ENCODE assay signal across 1 cellular context in the genomic region with DNA sequence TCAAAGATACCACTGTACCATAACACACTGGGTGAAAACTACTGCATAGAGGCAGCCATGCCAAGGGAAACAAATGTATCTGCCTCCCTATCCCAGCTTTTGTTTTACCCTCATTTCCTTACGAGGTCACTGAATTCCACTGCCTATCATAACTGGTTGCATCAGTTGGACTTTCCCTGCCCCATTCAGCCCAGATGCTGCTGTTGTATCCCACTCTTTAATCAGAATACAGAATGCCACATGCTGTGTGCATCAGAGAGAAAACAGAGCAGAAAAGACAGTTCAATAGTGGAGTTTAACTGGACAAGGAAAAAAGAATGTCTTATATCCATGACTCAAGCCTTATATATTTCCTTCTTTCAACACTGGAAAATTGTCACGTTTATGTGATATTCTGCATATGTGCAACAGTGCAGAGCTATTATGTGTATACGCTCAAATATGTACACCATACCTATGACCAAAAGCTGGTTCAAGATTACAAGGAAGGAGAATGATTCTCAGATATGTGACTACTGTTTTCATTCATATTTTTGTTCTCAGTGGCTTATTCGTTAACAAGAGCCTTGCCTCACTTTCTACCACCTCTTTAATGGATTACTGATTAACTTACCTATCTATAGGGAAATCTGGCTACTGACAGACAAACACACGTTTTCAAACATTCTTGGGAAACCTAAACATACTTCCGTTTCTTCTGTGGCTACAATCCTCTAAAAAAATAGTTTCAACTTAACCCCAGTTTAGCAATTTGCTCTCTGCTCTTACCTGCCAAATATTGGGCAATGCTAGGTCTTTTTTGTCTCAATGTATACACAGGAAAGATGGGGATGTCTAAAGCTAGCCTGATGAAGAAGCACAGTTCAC.
A peak's percentile ranks its signal among the peaks of the same experiment; 100 is the strongest.
TF ChIP-seq lines count a peak whose summit lies in the region.

No MANE protein-coding gene starts in this region.

TF ChIP-seq in HepG2, 621 proteins besides CTCF, POLR2A, EP300 and RAD21 (continued from another document and continues in another):
- TF ChIP-seq, protein P1, sequence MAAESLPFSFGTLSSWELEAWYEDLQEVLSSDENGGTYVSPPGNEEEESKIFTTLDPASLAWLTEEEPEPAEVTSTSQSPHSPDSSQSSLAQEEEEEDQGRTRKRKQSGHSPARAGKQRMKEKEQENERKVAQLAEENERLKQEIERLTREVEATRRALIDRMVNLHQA (CRISPR knock-in tag; IDR thresholded peaks at IDR 0.05), result no peak
- TF ChIP-seq NFE2L1 (CRISPR knock-in tag; IDR thresholded peaks at IDR 0.05; ENCODE audit: borderline replicate concordance) (no peak), ZBTB20 (CRISPR knock-in tag; IDR thresholded peaks at IDR 0.05; ENCODE audit: borderline replicate concordance, low read depth) (peak; percentile 98; the same call in 1 of the 2 replicates), HMG20B (CRISPR knock-in tag; conservative IDR thresholded peaks at IDR 0.05) (0 out of 2 replicates have a peak, but pooled peaks have one; percentile 15), FOSL2 (CRISPR knock-in tag; IDR thresholded peaks at IDR 0.05) (peak; percentile 54), TOE1 (CRISPR knock-in tag; IDR thresholded peaks at IDR 0.05) (no peak), MXI1 (IDR thresholded peaks at IDR 0.05; ENCODE audit: borderline replicate concordance, low read depth, low read length) (0 out of 3 replicates have a peak, but pooled peaks have one; percentile 16), BCL6 (CRISPR knock-in tag; IDR thresholded peaks at IDR 0.05) (peak; percentile 92), ZNF747 (CRISPR knock-in tag; IDR thresholded peaks at IDR 0.05; ENCODE audit: borderline replicate concordance) (no peak), KDM2A (CRISPR knock-in tag; IDR thresholded peaks at IDR 0.05; ENCODE audit: borderline replicate concordance, low read depth) (no peak), FOXJ3 (CRISPR knock-in tag; IDR thresholded peaks at IDR 0.05; ENCODE audit: borderline replicate concordance) (peak; percentile 87; the same call in 1 of the 2 replicates), GABPA (IDR thresholded peaks at IDR 0.05; ENCODE audit: low read depth, low read length) (no peak), GABPA (CRISPR knock-in tag; IDR thresholded peaks at IDR 0.05; ENCODE audit: low read depth) (0 out of 2 replicates have a peak, but pooled peaks have one; percentile 46), TEAD3 (CRISPR knock-in tag; optimal IDR thresholded peaks at IDR 0.05; ENCODE audit: borderline replicate concordance) (peak; percentile 72), ARNTL (CRISPR knock-in tag; IDR thresholded peaks at IDR 0.05) (peak; percentile 82; the same call in 1 of the 2 replicates), MBD4 (IDR thresholded peaks at IDR 0.05; ENCODE audit: borderline replicate concordance, low read length) (peak; percentile 60; the same call in 1 of the 2 replicates), CC2D1A (CRISPR knock-in tag; IDR thresholded peaks at IDR 0.05) (no peak), ZNF614 (CRISPR knock-in tag; IDR thresholded peaks at IDR 0.05; ENCODE audit: borderline replicate concordance) (0 out of 2 replicates have a peak, but pooled peaks have one; percentile 48), MEF2D (CRISPR knock-in tag; IDR thresholded peaks at IDR 0.05) (peak; percentile 84; the same call in 1 of the 2 replicates), NCOA2 (CRISPR knock-in tag; IDR thresholded peaks at IDR 0.05) (peak; percentile 99), ZNF749 (CRISPR knock-in tag; IDR thresholded peaks at IDR 0.05; ENCODE audit: borderline replicate concordance) (no peak), POGZ (CRISPR knock-in tag; IDR thresholded peaks at IDR 0.05) (peak; percentile 84), ZNF335 (CRISPR knock-in tag; IDR thresholded peaks at IDR 0.05) (peak; percentile 87), ZNF550 (CRISPR knock-in tag; IDR thresholded peaks at IDR 0.05; ENCODE audit: borderline replicate concordance) (no peak), NFKBIZ (CRISPR knock-in tag; IDR thresholded peaks at IDR 0.05) (0 out of 2 replicates have a peak, but pooled peaks have one; percentile 58), HDAC2 (CRISPR knock-in tag; IDR thresholded peaks at IDR 0.05) (peak; percentile 91), ELF4 (CRISPR knock-in tag; IDR thresholded peaks at IDR 0.05; ENCODE audit: borderline replicate concordance) (no peak)
- TF ChIP-seq, protein P2, sequence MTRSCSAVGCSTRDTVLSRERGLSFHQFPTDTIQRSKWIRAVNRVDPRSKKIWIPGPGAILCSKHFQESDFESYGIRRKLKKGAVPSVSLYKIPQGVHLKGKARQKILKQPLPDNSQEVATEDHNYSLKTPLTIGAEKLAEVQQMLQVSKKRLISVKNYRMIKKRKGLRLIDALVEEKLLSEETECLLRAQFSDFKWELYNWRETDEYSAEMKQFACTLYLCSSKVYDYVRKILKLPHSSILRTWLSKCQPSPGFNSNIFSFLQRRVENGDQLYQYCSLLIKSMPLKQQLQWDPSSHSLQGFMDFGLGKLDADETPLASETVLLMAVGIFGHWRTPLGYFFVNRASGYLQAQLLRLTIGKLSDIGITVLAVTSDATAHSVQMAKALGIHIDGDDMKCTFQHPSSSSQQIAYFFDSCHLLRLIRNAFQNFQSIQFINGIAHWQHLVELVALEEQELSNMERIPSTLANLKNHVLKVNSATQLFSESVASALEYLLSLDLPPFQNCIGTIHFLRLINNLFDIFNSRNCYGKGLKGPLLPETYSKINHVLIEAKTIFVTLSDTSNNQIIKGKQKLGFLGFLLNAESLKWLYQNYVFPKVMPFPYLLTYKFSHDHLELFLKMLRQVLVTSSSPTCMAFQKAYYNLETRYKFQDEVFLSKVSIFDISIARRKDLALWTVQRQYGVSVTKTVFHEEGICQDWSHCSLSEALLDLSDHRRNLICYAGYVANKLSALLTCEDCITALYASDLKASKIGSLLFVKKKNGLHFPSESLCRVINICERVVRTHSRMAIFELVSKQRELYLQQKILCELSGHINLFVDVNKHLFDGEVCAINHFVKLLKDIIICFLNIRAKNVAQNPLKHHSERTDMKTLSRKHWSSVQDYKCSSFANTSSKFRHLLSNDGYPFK (CRISPR knock-in tag; IDR thresholded peaks at IDR 0.05; ENCODE audit: borderline replicate concordance), result no peak
- TF ChIP-seq, protein P3, sequence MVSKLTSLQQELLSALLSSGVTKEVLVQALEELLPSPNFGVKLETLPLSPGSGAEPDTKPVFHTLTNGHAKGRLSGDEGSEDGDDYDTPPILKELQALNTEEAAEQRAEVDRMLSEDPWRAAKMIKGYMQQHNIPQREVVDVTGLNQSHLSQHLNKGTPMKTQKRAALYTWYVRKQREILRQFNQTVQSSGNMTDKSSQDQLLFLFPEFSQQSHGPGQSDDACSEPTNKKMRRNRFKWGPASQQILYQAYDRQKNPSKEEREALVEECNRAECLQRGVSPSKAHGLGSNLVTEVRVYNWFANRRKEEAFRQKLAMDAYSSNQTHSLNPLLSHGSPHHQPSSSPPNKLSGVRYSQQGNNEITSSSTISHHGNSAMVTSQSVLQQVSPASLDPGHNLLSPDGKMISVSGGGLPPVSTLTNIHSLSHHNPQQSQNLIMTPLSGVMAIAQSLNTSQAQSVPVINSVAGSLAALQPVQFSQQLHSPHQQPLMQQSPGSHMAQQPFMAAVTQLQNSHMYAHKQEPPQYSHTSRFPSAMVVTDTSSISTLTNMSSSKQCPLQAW (CRISPR knock-in tag; IDR thresholded peaks at IDR 0.05), result peak; percentile 51; the same call in 1 of the 2 replicates
- TF ChIP-seq, protein P4, sequence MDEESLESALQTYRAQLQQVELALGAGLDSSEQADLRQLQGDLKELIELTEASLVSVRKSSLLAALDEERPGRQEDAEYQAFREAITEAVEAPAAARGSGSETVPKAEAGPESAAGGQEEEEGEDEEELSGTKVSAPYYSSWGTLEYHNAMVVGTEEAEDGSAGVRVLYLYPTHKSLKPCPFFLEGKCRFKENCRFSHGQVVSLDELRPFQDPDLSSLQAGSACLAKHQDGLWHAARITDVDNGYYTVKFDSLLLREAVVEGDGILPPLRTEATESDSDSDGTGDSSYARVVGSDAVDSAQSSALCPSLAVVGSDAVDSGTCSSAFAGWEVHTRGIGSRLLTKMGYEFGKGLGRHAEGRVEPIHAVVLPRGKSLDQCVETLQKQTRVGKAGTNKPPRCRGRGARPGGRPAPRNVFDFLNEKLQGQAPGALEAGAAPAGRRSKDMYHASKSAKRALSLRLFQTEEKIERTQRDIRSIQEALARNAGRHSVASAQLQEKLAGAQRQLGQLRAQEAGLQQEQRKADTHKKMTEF (CRISPR knock-in tag; IDR thresholded peaks at IDR 0.05), result peak; percentile 64
- TF ChIP-seq, protein P5, sequence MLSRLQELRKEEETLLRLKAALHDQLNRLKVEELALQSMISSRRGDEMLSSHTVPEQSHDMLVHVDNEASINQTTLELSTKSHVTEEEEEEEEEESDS (CRISPR knock-in tag; IDR thresholded peaks at IDR 0.05; ENCODE audit: borderline replicate concordance), result no peak
- TF ChIP-seq, protein P6, sequence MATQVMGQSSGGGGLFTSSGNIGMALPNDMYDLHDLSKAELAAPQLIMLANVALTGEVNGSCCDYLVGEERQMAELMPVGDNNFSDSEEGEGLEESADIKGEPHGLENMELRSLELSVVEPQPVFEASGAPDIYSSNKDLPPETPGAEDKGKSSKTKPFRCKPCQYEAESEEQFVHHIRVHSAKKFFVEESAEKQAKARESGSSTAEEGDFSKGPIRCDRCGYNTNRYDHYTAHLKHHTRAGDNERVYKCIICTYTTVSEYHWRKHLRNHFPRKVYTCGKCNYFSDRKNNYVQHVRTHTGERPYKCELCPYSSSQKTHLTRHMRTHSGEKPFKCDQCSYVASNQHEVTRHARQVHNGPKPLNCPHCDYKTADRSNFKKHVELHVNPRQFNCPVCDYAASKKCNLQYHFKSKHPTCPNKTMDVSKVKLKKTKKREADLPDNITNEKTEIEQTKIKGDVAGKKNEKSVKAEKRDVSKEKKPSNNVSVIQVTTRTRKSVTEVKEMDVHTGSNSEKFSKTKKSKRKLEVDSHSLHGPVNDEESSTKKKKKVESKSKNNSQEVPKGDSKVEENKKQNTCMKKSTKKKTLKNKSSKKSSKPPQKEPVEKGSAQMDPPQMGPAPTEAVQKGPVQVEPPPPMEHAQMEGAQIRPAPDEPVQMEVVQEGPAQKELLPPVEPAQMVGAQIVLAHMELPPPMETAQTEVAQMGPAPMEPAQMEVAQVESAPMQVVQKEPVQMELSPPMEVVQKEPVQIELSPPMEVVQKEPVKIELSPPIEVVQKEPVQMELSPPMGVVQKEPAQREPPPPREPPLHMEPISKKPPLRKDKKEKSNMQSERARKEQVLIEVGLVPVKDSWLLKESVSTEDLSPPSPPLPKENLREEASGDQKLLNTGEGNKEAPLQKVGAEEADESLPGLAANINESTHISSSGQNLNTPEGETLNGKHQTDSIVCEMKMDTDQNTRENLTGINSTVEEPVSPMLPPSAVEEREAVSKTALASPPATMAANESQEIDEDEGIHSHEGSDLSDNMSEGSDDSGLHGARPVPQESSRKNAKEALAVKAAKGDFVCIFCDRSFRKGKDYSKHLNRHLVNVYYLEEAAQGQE (IDR thresholded peaks at IDR 0.05; ENCODE audit: borderline replicate concordance in 1 of 2, low read depth in 1 of 2, low read length in 2 of 2), result peak in 1 of 2 experiments; percentile 60; a peak in 2 of 4 replicates
- TF ChIP-seq, protein P7, sequence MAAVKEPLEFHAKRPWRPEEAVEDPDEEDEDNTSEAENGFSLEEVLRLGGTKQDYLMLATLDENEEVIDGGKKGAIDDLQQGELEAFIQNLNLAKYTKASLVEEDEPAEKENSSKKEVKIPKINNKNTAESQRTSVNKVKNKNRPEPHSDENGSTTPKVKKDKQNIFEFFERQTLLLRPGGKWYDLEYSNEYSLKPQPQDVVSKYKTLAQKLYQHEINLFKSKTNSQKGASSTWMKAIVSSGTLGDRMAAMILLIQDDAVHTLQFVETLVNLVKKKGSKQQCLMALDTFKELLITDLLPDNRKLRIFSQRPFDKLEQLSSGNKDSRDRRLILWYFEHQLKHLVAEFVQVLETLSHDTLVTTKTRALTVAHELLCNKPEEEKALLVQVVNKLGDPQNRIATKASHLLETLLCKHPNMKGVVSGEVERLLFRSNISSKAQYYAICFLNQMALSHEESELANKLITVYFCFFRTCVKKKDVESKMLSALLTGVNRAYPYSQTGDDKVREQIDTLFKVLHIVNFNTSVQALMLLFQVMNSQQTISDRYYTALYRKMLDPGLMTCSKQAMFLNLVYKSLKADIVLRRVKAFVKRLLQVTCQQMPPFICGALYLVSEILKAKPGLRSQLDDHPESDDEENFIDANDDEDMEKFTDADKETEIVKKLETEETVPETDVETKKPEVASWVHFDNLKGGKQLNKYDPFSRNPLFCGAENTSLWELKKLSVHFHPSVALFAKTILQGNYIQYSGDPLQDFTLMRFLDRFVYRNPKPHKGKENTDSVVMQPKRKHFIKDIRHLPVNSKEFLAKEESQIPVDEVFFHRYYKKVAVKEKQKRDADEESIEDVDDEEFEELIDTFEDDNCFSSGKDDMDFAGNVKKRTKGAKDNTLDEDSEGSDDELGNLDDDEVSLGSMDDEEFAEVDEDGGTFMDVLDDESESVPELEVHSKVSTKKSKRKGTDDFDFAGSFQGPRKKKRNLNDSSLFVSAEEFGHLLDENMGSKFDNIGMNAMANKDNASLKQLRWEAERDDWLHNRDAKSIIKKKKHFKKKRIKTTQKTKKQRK (IDR thresholded peaks at IDR 0.05; ENCODE audit: low read length), result no peak
- TF ChIP-seq, protein P8, sequence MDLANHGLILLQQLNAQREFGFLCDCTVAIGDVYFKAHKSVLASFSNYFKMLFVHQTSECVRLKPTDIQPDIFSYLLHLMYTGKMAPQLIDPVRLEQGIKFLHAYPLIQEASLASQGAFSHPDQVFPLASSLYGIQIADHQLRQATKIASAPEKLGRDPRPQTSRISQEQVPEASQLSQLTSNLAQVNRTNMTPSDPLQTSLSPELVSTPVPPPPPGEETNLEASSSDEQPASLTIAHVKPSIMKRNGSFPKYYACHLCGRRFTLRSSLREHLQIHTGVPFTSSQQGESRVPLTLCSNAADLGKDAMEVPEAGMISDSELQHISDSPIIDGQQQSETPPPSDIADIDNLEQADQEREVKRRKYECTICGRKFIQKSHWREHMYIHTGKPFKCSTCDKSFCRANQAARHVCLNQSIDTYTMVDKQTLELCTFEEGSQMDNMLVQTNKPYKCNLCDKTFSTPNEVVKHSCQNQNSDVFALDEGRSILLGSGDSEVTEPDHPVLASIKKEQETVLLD (CRISPR knock-in tag; IDR thresholded peaks at IDR 0.05; ENCODE audit: low read depth), result no peak
- TF ChIP-seq, protein P9, sequence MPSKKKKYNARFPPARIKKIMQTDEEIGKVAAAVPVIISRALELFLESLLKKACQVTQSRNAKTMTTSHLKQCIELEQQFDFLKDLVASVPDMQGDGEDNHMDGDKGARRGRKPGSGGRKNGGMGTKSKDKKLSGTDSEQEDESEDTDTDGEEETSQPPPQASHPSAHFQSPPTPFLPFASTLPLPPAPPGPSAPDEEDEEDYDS (CRISPR knock-in tag; IDR thresholded peaks at IDR 0.05), result peak; percentile 60; the same call in 1 of the 2 replicates
